Comparison of ENCODE assay signal across 1 cellular context in genomic region chr10:133422821-133423771, GRCh38.
TF ChIP-seq lines count a peak whose summit lies in the region.

No MANE protein-coding gene starts in this region.

TF ChIP-seq in H1, 55 proteins besides CTCF, POLR2A, EP300 and RAD21:
- TF ChIP-seq E2F6 (IDR thresholded peaks at IDR 0.05): peak; percentile 3; the same call in 1 of the 2 replicates
- TF ChIP-seq SRF (IDR thresholded peaks at IDR 0.05; ENCODE audit: low read depth, low read length): no peak
